Comparison of ENCODE assay signal across 21 cellular contexts in genomic region chr22:22731374-22731676, GRCh38.
A peak's percentile ranks its signal among the peaks of the same experiment; 100 is the strongest.
DNase-seq lines count a peak whose midpoint lies in the region; ATAC-seq, FAIRE-seq and TF ChIP-seq lines count a peak whose summit lies in the region.
"Had no signal": no experiment of that assay in that cellular context is flagged by ENCODE, and none has a peak within 500 bp of the region (broad histone marks: within the 10 kb centered on the region; RNA-seq: fewer than 3 reads in every experiment).

No MANE protein-coding gene starts in this region.

- no peak overlapping the region for H3K4me3 ChIP-seq in K562
- H3K4me3 ChIP-seq: A549; BLaER1 treated with 17β-estradiol and CSF1 and Interleukin-3, amounts not matched to agents 10 nM and 100 nM; GM12878 had no signal

- TF ChIP-seq EP300 in K562 (IDR thresholded peaks at IDR 0.05; ENCODE audit: low read length): no peak

- in situ Hi-C loops in K562 (cut with MboI): no loop called here

- H3K9me1 ChIP-seq in K562 (ENCODE audit: control insufficient read depth, insufficient read depth, low read length): no peaks in the 10 kb centered on the region

- DNase-seq in K562 (ENCODE audit: extremely low read depth in 1 of 4, low spot score in 3 of 4) (no peak), ecto neural progenitor cell (ENCODE audit: low spot score) (peak; percentile 21), islet precursor cell (peak; percentile 35), kidney glomerular epithelial cell (lab: John Stamatoyannopoulos, UW) (no peak)
- DNase-seq: AML-193; Caco-2; Calu3; CD4-positive, alpha-beta T cell; DMS79 treated with DMSO at 0.1 percent for 48 hours; GDM1 had no signal

- ATAC-seq in K562: no peak; the same call in 2 of the 3 replicates
- ATAC-seq in GM21786 (IDR thresholded peaks at IDR 0.05; ENCODE audit: unreplicated experiment): no peak
- no peak for ATAC-seq in HG03280 (IDR thresholded peaks at IDR 0.05; ENCODE audit: unreplicated experiment)
- ATAC-seq: A549; CD8-positive, alpha-beta T cell; GM12878 had no signal

- H3K27ac ChIP-seq in K562 (ENCODE audit: extremely low read depth, low read depth, low read length): no peak overlapping the region
- H3K27ac ChIP-seq: 22Rv1; A549; BLaER1 treated with 17β-estradiol and CSF1 and Interleukin-3, amounts not matched to agents 10 nM and 100 nM; C4-2B had no signal

- TF ChIP-seq CTCF in K562 (IDR thresholded peaks at IDR 0.05 in 2 of 3, conservative IDR thresholded peaks at IDR 0.05 in 1 of 3; ENCODE audit: insufficient read depth in 2 of 3, low read depth in 1 of 3, low read length in 3 of 3): no peak

- WGBS in K562 (ENCODE audit: insufficient coverage, low coverage, missing lambda C conversion rate): 2% methylated on average over 4 of the region's 4 CpGs

- POLR2A ChIA-PET in K562 (lab: Yijun Ruan, JAX): interaction anchor here (0.5 kb wide), 1 partner anchor 128 kb away, joined by 3 read pairs; no protein-coding TSS in a partner anchor

- no peaks in the 10 kb centered on the region for H3K9me3 ChIP-seq in K562 (replicated peaks; ENCODE audit: control insufficient read depth, insufficient read depth, low read depth, low read length)
- H3K9me3 ChIP-seq: A549; BLaER1 treated with 17β-estradiol and CSF1 and Interleukin-3, amounts not matched to agents 10 nM and 100 nM; Caco-2 had no signal

- no peak for TF ChIP-seq RAD21 in K562 (CRISPR knock-in tag; conservative IDR thresholded peaks at IDR 0.05 in 1 of 2, IDR thresholded peaks at IDR 0.05 in 1 of 2)

- TF ChIP-seq POLR2A in K562 (conservative IDR thresholded peaks at IDR 0.05): no peak

- H3K4me1 ChIP-seq in K562 (replicated peaks in 1 of 2; ENCODE audit: control insufficient read depth in 2 of 2, insufficient read depth in 2 of 2, low read length in 2 of 2): peaks cover 0 to 10% of the 10 kb centered on the region in 2 experiments; a peak in 1 of 5 replicates
- H3K4me1 ChIP-seq: A549, Caco-2 had no signal

- peak overlapping the region in 1 of 2 experiments; percentile 45; a peak in 1 of 4 replicates for H3K9ac ChIP-seq in K562 (ENCODE audit: insufficient read depth in 1 of 2, low read depth in 2 of 2, low read length in 2 of 2)
- H3K9ac ChIP-seq: BLaER1 treated with 17β-estradiol and CSF1 and Interleukin-3, amounts not matched to agents 10 nM and 100 nM had no signal

- no peak overlapping the region for H2AFZ ChIP-seq in K562 (ENCODE audit: low read depth, low read length)

- intact Hi-C loops in K562 (cut with micrococcal nuclease): no loop called here

- CTCF ChIA-PET in K562 (lab: Yijun Ruan, JAX; ENCODE audit: low intra/inter-chr PET ratio): no interaction called here

- H4K20me1 ChIP-seq in K562 (replicated peaks; ENCODE audit: control insufficient read depth, insufficient read depth, low read length): peaks cover 4% of the 10 kb centered on the region
- H4K20me1 ChIP-seq: BLaER1 treated with 17β-estradiol and CSF1 and Interleukin-3, amounts not matched to agents 10 nM and 100 nM had no signal

- BruUV-seq in K562 (replicated peaks; lab: Mats Ljungman, UMichigan): no TSS peak

- no peaks in the 10 kb centered on the region for H3K36me3 ChIP-seq in K562 (ENCODE audit: control insufficient read depth, insufficient read depth, low read length)
- H3K36me3 ChIP-seq: BLaER1 treated with 17β-estradiol and CSF1 and Interleukin-3, amounts not matched to agents 10 nM and 100 nM had no signal

- FAIRE-seq in K562 (lab: Jason Lieb, UNC): no peak
- FAIRE-seq: A549, D721Med, GM12878, GM12892, GM18507 had no signal

- no peak overlapping the region for H3K4me2 ChIP-seq in K562 (ENCODE audit: insufficient read depth, low read length)
- H3K4me2 ChIP-seq: A549 had no signal

- peaks cover 37 to 43% of the 10 kb centered on the region in 2 experiments for H3K27me3 ChIP-seq in K562 (ENCODE audit: control insufficient read depth in 2 of 2, insufficient read depth in 2 of 2, low read length in 2 of 2)
- H3K27me3 ChIP-seq: BLaER1 treated with 17β-estradiol and CSF1 and Interleukin-3, amounts not matched to agents 10 nM and 100 nM had no signal

- H3K79me2 ChIP-seq in K562 (ENCODE audit: control insufficient read depth, insufficient read depth, low read length): no peaks in the 10 kb centered on the region

TF ChIP-seq in K562, 482 proteins besides CTCF, POLR2A, EP300 and RAD21 (continues in another document):
- no peak for TF ChIP-seq JUN (IDR thresholded peaks at IDR 0.05; ENCODE audit: borderline replicate concordance, low read depth, low read length)
- 0 out of 2 replicates have a peak, but pooled peaks have one; percentile 14 for TF ChIP-seq JUN (CRISPR knock-in tag; IDR thresholded peaks at IDR 0.05; ENCODE audit: borderline replicate concordance)
- TF ChIP-seq, protein P1, sequence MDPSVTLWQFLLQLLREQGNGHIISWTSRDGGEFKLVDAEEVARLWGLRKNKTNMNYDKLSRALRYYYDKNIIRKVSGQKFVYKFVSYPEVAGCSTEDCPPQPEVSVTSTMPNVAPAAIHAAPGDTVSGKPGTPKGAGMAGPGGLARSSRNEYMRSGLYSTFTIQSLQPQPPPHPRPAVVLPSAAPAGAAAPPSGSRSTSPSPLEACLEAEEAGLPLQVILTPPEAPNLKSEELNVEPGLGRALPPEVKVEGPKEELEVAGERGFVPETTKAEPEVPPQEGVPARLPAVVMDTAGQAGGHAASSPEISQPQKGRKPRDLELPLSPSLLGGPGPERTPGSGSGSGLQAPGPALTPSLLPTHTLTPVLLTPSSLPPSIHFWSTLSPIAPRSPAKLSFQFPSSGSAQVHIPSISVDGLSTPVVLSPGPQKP (CRISPR knock-in tag; IDR thresholded peaks at IDR 0.05): 0 out of 2 replicates have a peak, but pooled peaks have one; percentile 39
- TF ChIP-seq C11orf30 (IDR thresholded peaks at IDR 0.05; ENCODE audit: low read depth): no peak
- TF ChIP-seq, protein P2, sequence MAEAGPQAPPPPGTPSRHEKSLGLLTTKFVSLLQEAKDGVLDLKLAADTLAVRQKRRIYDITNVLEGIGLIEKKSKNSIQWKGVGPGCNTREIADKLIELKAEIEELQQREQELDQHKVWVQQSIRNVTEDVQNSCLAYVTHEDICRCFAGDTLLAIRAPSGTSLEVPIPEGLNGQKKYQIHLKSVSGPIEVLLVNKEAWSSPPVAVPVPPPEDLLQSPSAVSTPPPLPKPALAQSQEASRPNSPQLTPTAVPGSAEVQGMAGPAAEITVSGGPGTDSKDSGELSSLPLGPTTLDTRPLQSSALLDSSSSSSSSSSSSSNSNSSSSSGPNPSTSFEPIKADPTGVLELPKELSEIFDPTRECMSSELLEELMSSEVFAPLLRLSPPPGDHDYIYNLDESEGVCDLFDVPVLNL (CRISPR knock-in tag; IDR thresholded peaks at IDR 0.05; ENCODE audit: low read depth): 0 out of 2 replicates have a peak, but pooled peaks have one; percentile 9
- TF ChIP-seq IRF2 (CRISPR knock-in tag; IDR thresholded peaks at IDR 0.05): peak; percentile 91
- TF ChIP-seq CHD1 (IDR thresholded peaks at IDR 0.05; ENCODE audit: low read length): no peak
- peak; percentile 57; the same call in 1 of the 2 replicates for TF ChIP-seq ZNF124 (CRISPR knock-in tag; IDR thresholded peaks at IDR 0.05)
- 0 out of 2 replicates have a peak, but pooled peaks have one; percentile 5 for TF ChIP-seq TEAD4 (IDR thresholded peaks at IDR 0.05; ENCODE audit: low read length)
- no peak for TF ChIP-seq TEAD4 (CRISPR knock-in tag; IDR thresholded peaks at IDR 0.05; ENCODE audit: borderline replicate concordance)
- TF ChIP-seq, protein P3, sequence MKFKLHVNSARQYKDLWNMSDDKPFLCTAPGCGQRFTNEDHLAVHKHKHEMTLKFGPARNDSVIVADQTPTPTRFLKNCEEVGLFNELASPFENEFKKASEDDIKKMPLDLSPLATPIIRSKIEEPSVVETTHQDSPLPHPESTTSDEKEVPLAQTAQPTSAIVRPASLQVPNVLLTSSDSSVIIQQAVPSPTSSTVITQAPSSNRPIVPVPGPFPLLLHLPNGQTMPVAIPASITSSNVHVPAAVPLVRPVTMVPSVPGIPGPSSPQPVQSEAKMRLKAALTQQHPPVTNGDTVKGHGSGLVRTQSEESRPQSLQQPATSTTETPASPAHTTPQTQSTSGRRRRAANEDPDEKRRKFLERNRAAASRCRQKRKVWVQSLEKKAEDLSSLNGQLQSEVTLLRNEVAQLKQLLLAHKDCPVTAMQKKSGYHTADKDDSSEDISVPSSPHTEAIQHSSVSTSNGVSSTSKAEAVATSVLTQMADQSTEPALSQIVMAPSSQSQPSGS (CRISPR knock-in tag; IDR thresholded peaks at IDR 0.05): peak; percentile 75; the same call in 1 of the 2 replicates

Comparison
In these comparisons a context has a peak if more than half of its experiments do, and no peak if none do; other contexts are left out.
1. DNase-seq: peak in ecto neural progenitor cell (single experiment) and islet precursor cell (single experiment); none in K562 (0 of 4) and kidney glomerular epithelial cell (single experiment).